Comparison of ENCODE assay signal across 19 cellular contexts in genomic region chr19:49155830-49156346, GRCh38. TPM values are rescaled to one million over a fixed set of nuclear protein-coding genes. Genes with fewer than 3 reads are reported as not detected.
DNase-seq lines count a peak whose midpoint lies in the region; ATAC-seq and TF ChIP-seq lines count a peak whose summit lies in the region.
"Had no signal": no experiment of that assay in that cellular context is flagged by ENCODE, and none has a peak within 500 bp of the region (broad histone marks: within the 10 kb centered on the region; RNA-seq: fewer than 3 reads in every experiment).

No MANE protein-coding gene starts in this region.

- H3K9me3 Mint-ChIP-seq in osteocyte (ENCODE audit: unreplicated experiment) (peaks cover 3% of the 10 kb centered on the region), HFFc6 (no peaks in the 10 kb centered on the region; the same call in 1 of the 2 replicates)
- H3K9me3 Mint-ChIP-seq: activated naive CD4-positive, alpha-beta T cell treated with anti-CD3 and anti-CD28 coated beads for 36 hours had no signal

- H3K27ac ChIP-seq in ascending aorta (peak overlapping the region; percentile 56 to 60), tibial nerve (peak overlapping the region in 1 of 4 donors; percentile 26)
- H3K27ac ChIP-seq: body of pancreas had no signal

- TF ChIP-seq CTCF in ascending aorta (IDR thresholded peaks at IDR 0.05) (no peak), osteocyte (IDR thresholded peaks at IDR 0.05) (no peak), HFFc6 (IDR thresholded peaks at IDR 0.05) (no peak), tibial nerve (IDR thresholded peaks at IDR 0.05) (no peak)

- ATAC-seq in left cardiac atrium (peak; percentile 28 to 43), GM21423 (IDR thresholded peaks at IDR 0.05; ENCODE audit: unreplicated experiment) (no peak), GM18870 (IDR thresholded peaks at IDR 0.05; ENCODE audit: unreplicated experiment) (no peak)
- ATAC-seq: body of pancreas, Panc1 had no signal

- H3K9me3 ChIP-seq in ascending aorta = no peaks in the 10 kb centered on the region
- H3K9me3 ChIP-seq in tibial nerve = no peaks in the 10 kb centered on the region
- H3K9me3 ChIP-seq: body of pancreas, ovary had no signal

- H3K4me1 ChIP-seq in ascending aorta (peaks cover 0 to 5% of the 10 kb centered on the region in 2 donors), tibial nerve (peaks cover 0 to 29% (median 15%) of the 10 kb centered on the region in 4 donors)

- TF ChIP-seq POLR2A in tibial nerve (IDR thresholded peaks at IDR 0.05) = no peak

- H3K27ac Mint-ChIP-seq in osteocyte (ENCODE audit: unreplicated experiment) = no peak overlapping the region
- no peak overlapping the region for H3K27ac Mint-ChIP-seq in HFFc6
- H3K27ac Mint-ChIP-seq: activated naive CD4-positive, alpha-beta T cell treated with anti-CD3 and anti-CD28 coated beads for 36 hours had no signal

- H3K4me1 Mint-ChIP-seq in osteocyte (ENCODE audit: unreplicated experiment) (peaks cover 18% of the 10 kb centered on the region), HFFc6 (ENCODE audit: low read depth) (peaks cover 24% of the 10 kb centered on the region)

- H3K27me3 ChIP-seq in ascending aorta (no peaks in the 10 kb centered on the region), tibial nerve (peaks cover 0 to 30% of the 10 kb centered on the region in 2 donors)
- H3K27me3 ChIP-seq: body of pancreas, ovary had no signal

- WGBS in tibial nerve, 2 donors = 39 to 41% methylated on average over 4 of the region's 4 CpGs

- H3K27me3 Mint-ChIP-seq in osteocyte (ENCODE audit: unreplicated experiment) = peaks cover 2% of the 10 kb centered on the region
- H3K27me3 Mint-ChIP-seq in HFFc6 (ENCODE audit: insufficient read depth) = peaks cover 12% of the 10 kb centered on the region

- TF ChIP-seq EP300 in tibial nerve (IDR thresholded peaks at IDR 0.05) = no peak

- H3K4me3 Mint-ChIP-seq in osteocyte (ENCODE audit: unreplicated experiment) = peak overlapping the region; percentile 2
- no peak overlapping the region for H3K4me3 Mint-ChIP-seq in HFFc6
- H3K4me3 Mint-ChIP-seq: activated naive CD4-positive, alpha-beta T cell treated with anti-CD3 and anti-CD28 coated beads for 36 hours had no signal

- no peak overlapping the region for H3K4me3 ChIP-seq in ascending aorta
- no peak overlapping the region for H3K4me3 ChIP-seq in tibial nerve
- H3K4me3 ChIP-seq: body of pancreas, ovary had no signal

- peak; percentile 33 for DNase-seq in ELF-1 (ENCODE audit: low read depth, low spot score)
- no peak for DNase-seq in ascending aorta (ENCODE audit: low spot score in 2 of 2)
- peak; percentile 48 for DNase-seq in left cardiac atrium
- DNase-seq in osteocyte (ENCODE audit: extremely low spot score, unreplicated experiment) = no peak
- DNase-seq in HFFc6 = no peak
- no peak for DNase-seq in tibial nerve (ENCODE audit: low spot score in 2 of 2)
- DNase-seq: activated CD8-positive, alpha-beta memory T cell treated with anti-CD3 and anti-CD28 coated beads, Interleukin-2, amount 50 U/mL, for 48 hours; activated naive CD4-positive, alpha-beta T cell treated with anti-CD3 and anti-CD28 coated beads for 36 hours; body of pancreas; effector CD4-positive, alpha-beta T cell; foreskin fibroblast; GDM1; NCI-H1930; ovary; SW 1271 had no signal

- H3K36me3 Mint-ChIP-seq in osteocyte (ENCODE audit: unreplicated experiment) = peaks cover 6% of the 10 kb centered on the region
- peaks cover 29% of the 10 kb centered on the region for H3K36me3 Mint-ChIP-seq in HFFc6 (ENCODE audit: low read depth)

- H3K36me3 ChIP-seq in ascending aorta = no peaks in the 10 kb centered on the region
- H3K36me3 ChIP-seq in tibial nerve = no peaks in the 10 kb centered on the region
- H3K36me3 ChIP-seq: ovary had no signal

- intact Hi-C loops in ascending aorta (cut with DNase I) (no loop called here), left cardiac atrium (cut with DNase I) (no loop called here)

RNA-seq across cellular contexts. Expression of gene HRC, which starts 0.7 kb away (rescaled TPM):
- total RNA-seq in ascending aorta (not detected), left cardiac atrium (100 to 1,000 TPM; 480 to 499 TPM), osteocyte (not detected in 2 replicates), tibial nerve (1 to 10 TPM in 3 of 4 donors, under 1 TPM in 1; 0.60 to 4.3 (median 2.6) TPM)
- not detected for total RNA-seq in HFFc6 (2021; fragmentation: NEBNext Ultra II Directional; extraction: Animal tissue kit (Norgen Biotek cat#: 25700))
- total RNA-seq: activated naive CD4-positive, alpha-beta T cell treated with anti-CD3 and anti-CD28 coated beads for 36 hours; M059J had no signal

RNA-seq across cellular contexts. Expression of gene TRPM4, which starts 1.7 kb away (rescaled TPM):
- 63.4 TPM for total RNA-seq in ascending aorta
- total RNA-seq in left cardiac atrium = 10 to 100 TPM; 24.4 to 30.6 TPM
- total RNA-seq in osteocyte = 28.5 and 28.7 TPM in 2 replicates
- 10 to 100 TPM; 25.5 to 32.5 (median 30.5) TPM for total RNA-seq in HFFc6 (2021; fragmentation: NEBNext Ultra II Directional; extraction: Animal tissue kit (Norgen Biotek cat#: 25700))
- total RNA-seq in tibial nerve = 10 to 100 TPM; 12.6 to 22.4 (median 16.7) TPM

RNA-seq across cellular contexts. Expression of gene PPFIA3, which starts 36.5 kb away (rescaled TPM):
- total RNA-seq in ascending aorta (33.3 TPM), left cardiac atrium (10 to 100 TPM in 1 of 2 donors, 1 to 10 TPM in 1; 6.7 to 11.5 TPM), osteocyte (6.6 and 9.5 TPM in 2 replicates), tibial nerve (1 to 10 TPM; 1.8 to 6.7 (median 3.5) TPM)
- 1 to 10 TPM; 1.9 to 2.4 (median 2.3) TPM for total RNA-seq in HFFc6 (2021; fragmentation: NEBNext Ultra II Directional; extraction: Animal tissue kit (Norgen Biotek cat#: 25700))

RNA-seq across cellular contexts. Expression of gene C19orf73, which starts 36.9 kb away (rescaled TPM):
- not detected for total RNA-seq in ascending aorta
- 1 to 10 TPM in 1 of 2 donors, under 1 TPM in 1; 0.47 to 1.6 TPM for total RNA-seq in left cardiac atrium
- total RNA-seq in osteocyte = 1.8 and 3.4 TPM in 2 replicates
- total RNA-seq in HFFc6 (2021; fragmentation: NEBNext Ultra II Directional; extraction: Animal tissue kit (Norgen Biotek cat#: 25700)) = 1 to 10 TPM in 1 of 6 experiments, under 1 TPM in 5; 0.60 to 1.1 (median 0.71) TPM
- total RNA-seq in tibial nerve = 1 to 10 TPM in 3 of 4 donors, not detected in 1; 1.0 to 7.8 (median 5.0) TPM

RNA-seq across cellular contexts. Expression of gene LIN7B, which starts 41.7 kb away (rescaled TPM):
- total RNA-seq in ascending aorta (42.1 TPM), left cardiac atrium (10 to 100 TPM; 11.4 to 14.9 TPM), osteocyte (7.9 and 9.9 TPM in 2 replicates), tibial nerve (10 to 100 TPM; 15.7 to 24.9 (median 19.6) TPM)
- 10 to 100 TPM in 4 of 6 experiments, 1 to 10 TPM in 2; 9.3 to 12.7 (median 10.2) TPM for total RNA-seq in HFFc6 (2021; fragmentation: NEBNext Ultra II Directional; extraction: Animal tissue kit (Norgen Biotek cat#: 25700))

Comparison
In these comparisons a context has a peak if more than half of its experiments do, and no peak if none do; other contexts are left out.
1. DNase-seq: peak in ELF-1 (single experiment) and left cardiac atrium (single experiment); none in ascending aorta (0 of 2), osteocyte (single experiment), HFFc6 (single experiment) and tibial nerve (0 of 2).
2. ATAC-seq: peak in left cardiac atrium (2 of 2); none in GM21423 (single experiment) and GM18870 (single experiment).
3. RNA of gene HRC, which starts 0.7 kb away (total RNA-seq): 480 to 499 TPM in left cardiac atrium; 0.60 to 4.3 TPM in tibial nerve, not detected in ascending aorta (single experiment), not detected in HFFc6 and not detected in osteocyte; every median in the first group is over 10 times any median in the second.